Comparison of ENCODE assay signal across 2 cellular contexts in the genomic region with DNA sequence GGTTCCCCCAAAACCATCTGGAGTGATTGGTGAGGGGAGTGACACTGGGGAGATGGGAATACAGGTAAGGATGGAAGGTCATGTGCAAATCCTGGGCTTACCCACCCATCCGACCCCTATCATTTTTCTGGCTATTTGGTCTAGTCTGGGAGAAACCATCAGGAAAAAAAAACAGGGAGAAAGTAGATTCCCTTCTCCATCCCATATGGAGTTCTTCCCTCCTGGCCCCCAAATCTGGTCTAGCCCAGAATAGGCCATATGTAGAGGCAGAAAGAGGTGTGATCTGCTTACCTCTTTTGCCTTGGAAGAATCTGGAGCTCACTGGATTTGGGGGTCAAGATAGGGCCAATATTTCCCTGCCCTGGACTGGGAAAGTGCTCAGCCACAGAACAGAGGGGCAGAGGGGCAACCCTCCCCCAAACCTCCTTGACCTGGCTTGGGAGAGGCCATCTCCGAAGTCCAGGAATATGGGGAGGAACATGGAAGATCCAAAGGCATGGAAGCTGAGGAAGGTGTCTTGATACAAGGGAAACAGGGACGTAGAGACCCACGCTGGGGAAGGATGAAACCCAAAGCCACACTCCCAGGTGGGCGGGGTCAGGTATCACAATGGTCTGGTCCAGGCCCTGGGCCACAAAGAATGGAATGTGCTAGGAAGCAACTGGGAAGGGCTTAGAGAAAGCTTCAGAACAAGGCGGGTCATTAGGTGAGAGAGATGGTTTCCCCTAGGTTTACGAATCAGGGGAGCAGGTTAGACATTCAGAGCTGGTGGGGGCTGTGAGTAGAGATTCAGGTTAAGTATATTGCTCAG.
TF ChIP-seq lines count a peak whose summit lies in the region.

No MANE protein-coding gene starts in this region.

TF ChIP-seq in IMR-90, 13 proteins besides CTCF, POLR2A, EP300 and RAD21:
- TF ChIP-seq NFE2L2 (IDR thresholded peaks at IDR 0.05; ENCODE audit: low read depth, low read length) (no peak), CEBPB (IDR thresholded peaks at IDR 0.05; ENCODE audit: low read depth, low read length) (no peak), ELK1 (IDR thresholded peaks at IDR 0.05; ENCODE audit: borderline replicate concordance, low read depth, low read length) (no peak), FOS (IDR thresholded peaks at IDR 0.05; ENCODE audit: low read depth, low read length) (no peak), MAFK (IDR thresholded peaks at IDR 0.05; ENCODE audit: low read depth, low read length) (no peak), SMC3 (IDR thresholded peaks at IDR 0.05; ENCODE audit: low read depth, low read length) (no peak), MAZ (IDR thresholded peaks at IDR 0.05; ENCODE audit: borderline replicate concordance, low read depth, low read length) (no peak), BHLHE40 (IDR thresholded peaks at IDR 0.05; ENCODE audit: low read depth, low read length) (no peak), CHD1 (IDR thresholded peaks at IDR 0.05; ENCODE audit: low read depth, low read length) (no peak), RFX5 (IDR thresholded peaks at IDR 0.05; ENCODE audit: low read depth, low read length) (no peak), RCOR1 (IDR thresholded peaks at IDR 0.05; ENCODE audit: insufficient replicate concordance, low read length) (no peak), MXI1 (IDR thresholded peaks at IDR 0.05; ENCODE audit: borderline replicate concordance, low read depth, low read length) (no peak)
- TF ChIP-seq, protein P1, sequence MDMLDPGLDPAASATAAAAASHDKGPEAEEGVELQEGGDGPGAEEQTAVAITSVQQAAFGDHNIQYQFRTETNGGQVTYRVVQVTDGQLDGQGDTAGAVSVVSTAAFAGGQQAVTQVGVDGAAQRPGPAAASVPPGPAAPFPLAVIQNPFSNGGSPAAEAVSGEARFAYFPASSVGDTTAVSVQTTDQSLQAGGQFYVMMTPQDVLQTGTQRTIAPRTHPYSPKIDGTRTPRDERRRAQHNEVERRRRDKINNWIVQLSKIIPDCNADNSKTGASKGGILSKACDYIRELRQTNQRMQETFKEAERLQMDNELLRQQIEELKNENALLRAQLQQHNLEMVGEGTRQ (IDR thresholded peaks at IDR 0.05; ENCODE audit: low read depth, low read length): no peak
TF ChIP-seq in IMR-90: peak in this region for 0.

TF ChIP-seq in H1, 55 proteins besides CTCF, POLR2A, EP300 and RAD21:
- TF ChIP-seq JUND (IDR thresholded peaks at IDR 0.05; ENCODE audit: low read length): peak; percentile 31; the same call in 1 of the 2 replicates
- TF ChIP-seq ZNF274 (IDR thresholded peaks at IDR 0.05; ENCODE audit: borderline replicate concordance, extremely low read depth, low read length): no peak
TF ChIP-seq in H1: peak in this region for 1.
